Comparison of ENCODE assay signal across 1 cellular context in genomic region chr13:21050288-21051197, GRCh38.
TF ChIP-seq lines count a peak whose summit lies in the region.

No MANE protein-coding gene starts in this region.

TF ChIP-seq in GM23338, 12 proteins besides CTCF, POLR2A, EP300 and RAD21 (continued from another document):
- TF ChIP-seq, protein P1, sequence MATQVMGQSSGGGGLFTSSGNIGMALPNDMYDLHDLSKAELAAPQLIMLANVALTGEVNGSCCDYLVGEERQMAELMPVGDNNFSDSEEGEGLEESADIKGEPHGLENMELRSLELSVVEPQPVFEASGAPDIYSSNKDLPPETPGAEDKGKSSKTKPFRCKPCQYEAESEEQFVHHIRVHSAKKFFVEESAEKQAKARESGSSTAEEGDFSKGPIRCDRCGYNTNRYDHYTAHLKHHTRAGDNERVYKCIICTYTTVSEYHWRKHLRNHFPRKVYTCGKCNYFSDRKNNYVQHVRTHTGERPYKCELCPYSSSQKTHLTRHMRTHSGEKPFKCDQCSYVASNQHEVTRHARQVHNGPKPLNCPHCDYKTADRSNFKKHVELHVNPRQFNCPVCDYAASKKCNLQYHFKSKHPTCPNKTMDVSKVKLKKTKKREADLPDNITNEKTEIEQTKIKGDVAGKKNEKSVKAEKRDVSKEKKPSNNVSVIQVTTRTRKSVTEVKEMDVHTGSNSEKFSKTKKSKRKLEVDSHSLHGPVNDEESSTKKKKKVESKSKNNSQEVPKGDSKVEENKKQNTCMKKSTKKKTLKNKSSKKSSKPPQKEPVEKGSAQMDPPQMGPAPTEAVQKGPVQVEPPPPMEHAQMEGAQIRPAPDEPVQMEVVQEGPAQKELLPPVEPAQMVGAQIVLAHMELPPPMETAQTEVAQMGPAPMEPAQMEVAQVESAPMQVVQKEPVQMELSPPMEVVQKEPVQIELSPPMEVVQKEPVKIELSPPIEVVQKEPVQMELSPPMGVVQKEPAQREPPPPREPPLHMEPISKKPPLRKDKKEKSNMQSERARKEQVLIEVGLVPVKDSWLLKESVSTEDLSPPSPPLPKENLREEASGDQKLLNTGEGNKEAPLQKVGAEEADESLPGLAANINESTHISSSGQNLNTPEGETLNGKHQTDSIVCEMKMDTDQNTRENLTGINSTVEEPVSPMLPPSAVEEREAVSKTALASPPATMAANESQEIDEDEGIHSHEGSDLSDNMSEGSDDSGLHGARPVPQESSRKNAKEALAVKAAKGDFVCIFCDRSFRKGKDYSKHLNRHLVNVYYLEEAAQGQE (IDR thresholded peaks at IDR 0.05; ENCODE audit: unreplicated experiment): no peak
- TF ChIP-seq POLR2AphosphoS5 (IDR thresholded peaks at IDR 0.05; ENCODE audit: low read depth): no peak
- no peak for TF ChIP-seq ZNF114 (CRISPR knock-in tag; IDR thresholded peaks at IDR 0.05)
- TF ChIP-seq ZNF331 (CRISPR knock-in tag; IDR thresholded peaks at IDR 0.05; ENCODE audit: low read depth): no peak
- TF ChIP-seq EZH2phosphoT487 (IDR thresholded peaks at IDR 0.05; ENCODE audit: unreplicated experiment): no peak
- no peak for TF ChIP-seq EZH2 (IDR thresholded peaks at IDR 0.05; ENCODE audit: low read depth, unreplicated experiment)
